Comparison of ENCODE assay signal across 26 cellular contexts in genomic region chr7:20085086-20085485, GRCh38.
A peak's percentile ranks its signal among the peaks of the same experiment; 100 is the strongest.
DNase-seq lines count a peak whose midpoint lies in the region; ATAC-seq, FAIRE-seq and TF ChIP-seq lines count a peak whose summit lies in the region.
"Had no signal": no experiment of that assay in that cellular context is flagged by ENCODE, and none has a peak within 500 bp of the region (broad histone marks: within the 10 kb centered on the region; RNA-seq: fewer than 3 reads in every experiment).

No MANE protein-coding gene starts in this region.

- no peaks in the 10 kb centered on the region for H3K4me1 ChIP-seq in astrocyte (ENCODE audit: insufficient read depth, low read length)
- no peaks in the 10 kb centered on the region for H3K4me1 ChIP-seq in lung (ENCODE audit: control insufficient read depth in 2 of 2, insufficient read depth in 2 of 2, low read length in 2 of 2)
- H3K4me1 ChIP-seq in aorta (ENCODE audit: control insufficient read depth in 1 of 2, insufficient read depth in 2 of 2, low read length in 2 of 2) = no peaks in the 10 kb centered on the region
- peaks cover 5 to 17% (median 6%) of the 10 kb centered on the region in 3 donors for H3K4me1 ChIP-seq in esophagus squamous epithelium
- H3K4me1 ChIP-seq: BE2C, gastrocnemius medialis, tibial artery had no signal

- TF ChIP-seq CTCF in astrocyte (IDR thresholded peaks at IDR 0.05; ENCODE audit: insufficient read depth, low read depth, low read length) = no peak
- TF ChIP-seq CTCF in lung (IDR thresholded peaks at IDR 0.05; ENCODE audit: control extremely low read depth, extremely low read depth) = no peak
- no peak for TF ChIP-seq CTCF in esophagus squamous epithelium (IDR thresholded peaks at IDR 0.05)

- no peaks in the 10 kb centered on the region for H3K4me1 Mint-ChIP-seq in astrocyte (ENCODE audit: low read depth, unreplicated experiment)
- H3K4me1 Mint-ChIP-seq: stimulated activated effector memory CD8-positive, alpha-beta T cell treated with anti-CD3 and anti-CD28 coated beads, Interleukin-12 subunit alpha, Interleukin-12 subunit beta, amount 100 ng/mL, for 72 hours had no signal

- H3K36me3 ChIP-seq in astrocyte (ENCODE audit: insufficient read depth, low read length) = no peaks in the 10 kb centered on the region
- H3K36me3 ChIP-seq in lung (ENCODE audit: control insufficient read depth in 2 of 2, insufficient read depth in 2 of 2, low read length in 2 of 2) = no peaks in the 10 kb centered on the region
- no peaks in the 10 kb centered on the region for H3K36me3 ChIP-seq in aorta (ENCODE audit: control insufficient read depth in 1 of 2, insufficient read depth in 2 of 2, low read length in 1 of 2)
- H3K36me3 ChIP-seq in esophagus squamous epithelium = no peaks in the 10 kb centered on the region
- H3K36me3 ChIP-seq: BE2C, brain microvascular endothelial cell, gastrocnemius medialis, tibial artery, WERI-Rb-1 had no signal

- H3K9ac ChIP-seq in astrocyte (ENCODE audit: low read length) = no peak overlapping the region

- no peaks in the 10 kb centered on the region for H3K27me3 ChIP-seq in astrocyte (ENCODE audit: insufficient read depth, low read length)
- H3K27me3 ChIP-seq in lung (ENCODE audit: control insufficient read depth, insufficient read depth) = no peaks in the 10 kb centered on the region
- H3K27me3 ChIP-seq in aorta (ENCODE audit: control insufficient read depth in 1 of 2, insufficient read depth in 2 of 2, low read length in 1 of 2) = no peaks in the 10 kb centered on the region
- no peaks in the 10 kb centered on the region for H3K27me3 ChIP-seq in esophagus squamous epithelium
- H3K27me3 ChIP-seq: BE2C, brain microvascular endothelial cell, gastrocnemius medialis, tibial artery had no signal

- no peak overlapping the region for H2AFZ ChIP-seq in astrocyte (ENCODE audit: low read depth, low read length)

- H3K4me3 Mint-ChIP-seq in astrocyte (ENCODE audit: unreplicated experiment) = no peak overlapping the region
- H3K4me3 Mint-ChIP-seq: activated CD8-positive, alpha-beta T cell treated with anti-CD3 and anti-CD28 coated beads, Interleukin-2, amount 10 ng/mL, durations not matched to agents 7 days and 5 days; activated naive CD4-positive, alpha-beta T cell treated with anti-CD3 and anti-CD28 coated beads for 36 hours; activated T-cell treated with anti-CD3 and anti-CD28 coated beads, Interleukin-2, amount 50 U/mL, for 4 hours; mesothelial cell of epicardium; stimulated activated effector memory CD8-positive, alpha-beta T cell treated with anti-CD3 and anti-CD28 coated beads, Interleukin-12 subunit alpha, Interleukin-12 subunit beta, amount 100 ng/mL, for 72 hours had no signal

- no peaks in the 10 kb centered on the region for H3K36me3 Mint-ChIP-seq in astrocyte (ENCODE audit: low read depth, unreplicated experiment)
- H3K36me3 Mint-ChIP-seq: mesothelial cell of epicardium; stimulated activated effector memory CD8-positive, alpha-beta T cell treated with anti-CD3 and anti-CD28 coated beads, Interleukin-12 subunit alpha, Interleukin-12 subunit beta, amount 100 ng/mL, for 72 hours had no signal

- no peaks in the 10 kb centered on the region for H3K27me3 Mint-ChIP-seq in astrocyte (ENCODE audit: low read depth, unreplicated experiment)

- no peak overlapping the region for H3K27ac Mint-ChIP-seq in astrocyte (ENCODE audit: unreplicated experiment)
- H3K27ac Mint-ChIP-seq: activated CD8-positive, alpha-beta T cell treated with anti-CD3 and anti-CD28 coated beads, Interleukin-2, amount 10 ng/mL, durations not matched to agents 7 days and 5 days; activated naive CD4-positive, alpha-beta T cell treated with anti-CD3 and anti-CD28 coated beads for 36 hours; mesothelial cell of epicardium; stimulated activated effector memory CD8-positive, alpha-beta T cell treated with anti-CD3 and anti-CD28 coated beads, Interleukin-12 subunit alpha, Interleukin-12 subunit beta, amount 100 ng/mL, for 72 hours had no signal

- H3K9me3 ChIP-seq in astrocyte (ENCODE audit: insufficient read depth, low read depth, low read length) (no peaks in the 10 kb centered on the region), lung (ENCODE audit: control insufficient read depth in 2 of 2, insufficient read depth in 1 of 2, low read length in 1 of 2) (no peaks in the 10 kb centered on the region), aorta (ENCODE audit: control insufficient read depth, low read length) (peaks cover 1% of the 10 kb centered on the region), esophagus squamous epithelium (no peaks in the 10 kb centered on the region)
- H3K9me3 ChIP-seq: BE2C, gastrocnemius medialis, tibial artery had no signal

- intact Hi-C loops in aorta (cut with DNase I) = no loop called here
- intact Hi-C loops in esophagus squamous epithelium (cut with DNase I) = no loop called here

- H4K20me1 ChIP-seq in astrocyte (ENCODE audit: insufficient read depth, low read length) = no peaks in the 10 kb centered on the region

- no peak overlapping the region for H3K4me2 ChIP-seq in astrocyte (ENCODE audit: low read length)

- H3K4me3 ChIP-seq in astrocyte (ENCODE audit: insufficient read depth, low read depth, low read length) (no peak overlapping the region), lung (no peak overlapping the region), aorta (ENCODE audit: low read length in 2 of 2) (no peak overlapping the region), esophagus squamous epithelium (no peak overlapping the region)
- H3K4me3 ChIP-seq: coronary artery, gastrocnemius medialis, tibial artery had no signal

- 75 to 88% methylated on average over 4 of the region's 4 CpGs for WGBS in lung, 2 donors
- 81 to 82% methylated on average over 4 of the region's 4 CpGs for WGBS in aorta, 2 donors
- WGBS in esophagus squamous epithelium, 2 donors = 58 to 74% methylated on average over 4 of the region's 4 CpGs

- H3K27ac ChIP-seq in astrocyte (ENCODE audit: low read depth, low read length) (no peak overlapping the region), lung (ENCODE audit: low read depth in 1 of 2, low read length in 1 of 2) (no peak overlapping the region), aorta (ENCODE audit: low read depth in 1 of 2, low read length in 2 of 2) (no peak overlapping the region), esophagus squamous epithelium (peak overlapping the region in 2 of 4 donors; percentile 40 to 67)
- H3K27ac ChIP-seq: brain microvascular endothelial cell, coronary artery, gastrocnemius medialis, WERI-Rb-1 had no signal

- peak; percentile 37 for FAIRE-seq in astrocyte (lab: Jason Lieb, UNC)
- FAIRE-seq: GM18507, HTR-8/SVneo had no signal

- peak; percentile 37 to 76 for DNase-seq in NOMO-1 (lab: John Stamatoyannopoulos, UW; ENCODE audit: unreplicated experiment in 2 of 2)
- no peak for DNase-seq in astrocyte (ENCODE audit: low read depth)
- DNase-seq in lung (ENCODE audit: low spot score) = no peak
- DNase-seq in aorta = no peak
- DNase-seq in esophagus squamous epithelium (lab: John Stamatoyannopoulos, UW) = no peak
- no peak for DNase-seq in COLO829 (ENCODE audit: low spot score)
- DNase-seq: activated CD8-positive, alpha-beta T cell treated with anti-CD3 and anti-CD28 coated beads, Interleukin-2, amount 10 ng/mL, durations not matched to agents 7 days and 5 days; activated naive CD4-positive, alpha-beta T cell treated with anti-CD3 and anti-CD28 coated beads for 36 hours; activated T-cell treated with anti-CD3 and anti-CD28 coated beads, Interleukin-2, amount 50 U/mL, for 4 hours; BE2C; brain microvascular endothelial cell; Calu3; EL; gastrocnemius medialis; Karpas-422; NCI-H1105; NCI-H510A treated with DMSO at 0.1 percent for 48 hours; SHP77 treated with DMSO at 0.1 percent for 48 hours; tibial artery; WERI-Rb-1 had no signal

- no peaks in the 10 kb centered on the region for H3K79me2 ChIP-seq in astrocyte (ENCODE audit: insufficient read depth, low read length)

- no peak for TF ChIP-seq POLR2A in esophagus squamous epithelium (IDR thresholded peaks at IDR 0.05)

- no peaks in the 10 kb centered on the region for H3K9me3 Mint-ChIP-seq in astrocyte (ENCODE audit: unreplicated experiment)
- H3K9me3 Mint-ChIP-seq: activated naive CD4-positive, alpha-beta T cell treated with anti-CD3 and anti-CD28 coated beads for 36 hours had no signal

- ATAC-seq in lung (ENCODE audit: insufficient read depth, low FRiP score) = peak; percentile 36
- ATAC-seq in aorta (ENCODE audit: low FRiP score) = peak; percentile 22
- no peak for ATAC-seq in HG03521 (IDR thresholded peaks at IDR 0.05; ENCODE audit: unreplicated experiment)
- ATAC-seq: activated CD8-positive, alpha-beta T cell treated with anti-CD3 and anti-CD28 coated beads, Interleukin-2, amount 10 ng/mL, durations not matched to agents 7 days and 5 days; activated T-cell treated with anti-CD3 and anti-CD28 coated beads, Interleukin-2, amount 50 U/mL, for 4 hours; gastrocnemius medialis; stimulated activated effector memory CD8-positive, alpha-beta T cell treated with anti-CD3 and anti-CD28 coated beads, Interleukin-12 subunit alpha, Interleukin-12 subunit beta, amount 100 ng/mL, for 72 hours had no signal

Comparison
In these comparisons a context has a peak if more than half of its experiments do, and no peak if none do; other contexts are left out.
1. DNase-seq: peak in NOMO-1 (2 of 2); none in astrocyte (single experiment), lung (single experiment), aorta (0 of 2), esophagus squamous epithelium (single experiment) and COLO829 (single experiment).